39 cellular contexts compared by ENCODE assay signal in the genomic region with DNA sequence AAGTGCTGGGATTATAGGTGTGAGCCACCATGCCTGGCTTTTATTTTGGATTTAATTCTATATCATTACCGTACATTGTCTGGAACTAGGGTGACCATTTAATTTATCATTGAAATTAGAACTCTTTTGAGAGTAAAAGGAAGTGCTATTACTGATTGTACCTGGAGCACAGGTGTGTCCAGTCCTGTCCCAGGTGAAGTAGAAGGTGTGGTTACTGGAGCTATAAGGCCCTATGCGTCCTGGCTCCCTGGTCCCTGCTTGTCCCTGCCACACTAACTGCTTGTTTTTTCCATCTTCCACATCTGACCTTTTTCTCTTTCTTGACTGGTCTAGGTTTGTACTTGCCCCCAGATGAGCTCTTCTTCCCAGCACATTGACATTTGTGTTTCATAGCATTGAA.
"Had no signal": no experiment of that assay in that cellular context is flagged by ENCODE, and none has a peak within 500 bp of the region (broad histone marks: within the 10 kb centered on the region; RNA-seq: fewer than 3 reads in every experiment).

No MANE protein-coding gene starts in this region.

- H3K4me3 ChIP-seq: adrenal gland, ascending aorta, body of pancreas, breast epithelium, cardiac muscle cell had no signal

- H3K36me3 Mint-ChIP-seq: activated naive CD4-positive, alpha-beta T cell treated with anti-CD3 and anti-CD28 coated beads, Interleukin-2, amount 10 ng/mL, durations not matched to agents 7 days and 5 days; activated naive CD4-positive, alpha-beta T cell treated with anti-CD3 and anti-CD28 coated beads, Interleukin-2, amount 50 U/mL, for 24 hours; activated naive CD4-positive, alpha-beta T cell treated with anti-CD3 and anti-CD28 coated beads, Interleukin-2, amount 50 U/mL, for 72 hours; activated naive CD8-positive, alpha-beta T cell; activated naive CD8-positive, alpha-beta T cell treated with anti-CD3 and anti-CD28 coated beads for 36 hours; activated naive CD8-positive, alpha-beta T cell treated with anti-CD3 and anti-CD28 coated beads, Interleukin-2, amount 10 ng/mL, durations not matched to agents 7 days and 5 days; brain had no signal

- H3K9me3 ChIP-seq: adrenal gland, ascending aorta, body of pancreas, breast epithelium had no signal

- DNase-seq: activated effector memory CD4-positive, alpha-beta T cell treated with anti-CD3 and anti-CD28 coated beads, Interleukin-2, amount 50 U/mL, for 16 hours; activated effector memory CD4-positive, alpha-beta T cell treated with Interleukin-2 at 50 U/mL for 16 hours; activated gamma-delta T cell; activated gamma-delta T cell treated with Interleukin-2 at 50 U/mL for 16 hours; activated naive CD4-positive, alpha-beta T cell; activated naive CD4-positive, alpha-beta T cell treated with anti-CD3 and anti-CD28 coated beads for 36 hours; activated naive CD4-positive, alpha-beta T cell treated with anti-CD3 and anti-CD28 coated beads, Interleukin-2, amount 10 ng/mL, durations not matched to agents 7 days and 5 days; activated naive CD4-positive, alpha-beta T cell treated with anti-CD3 and anti-CD28 coated beads, Interleukin-2, amount 50 U/mL, for 16 hours; activated naive CD4-positive, alpha-beta T cell treated with Interleukin-2 at 50 U/mL for 16 hours; activated naive CD8-positive, alpha-beta T cell treated with anti-CD3 and anti-CD28 coated beads for 36 hours; activated naive CD8-positive, alpha-beta T cell treated with anti-CD3 and anti-CD28 coated beads, Interleukin-2, amount 10 ng/mL, durations not matched to agents 7 days and 5 days; activated naive CD8-positive, alpha-beta T cell treated with anti-CD3 and anti-CD28 coated beads, Interleukin-2, amount 50 U/mL, for 24 hours; activated T-cell treated with anti-CD3 and anti-CD28 coated beads for 4 hours; activated T-cell treated with anti-CD3 and anti-CD28 coated beads, Interleukin-2, amount 50 U/mL, for 1 hour; activated T-cell treated with anti-CD3 and anti-CD28 coated beads, Interleukin-2, amount 50 U/mL, for 24 hours; activated T-cell treated with anti-CD3 and anti-CD28 coated beads, Interleukin-2, amount 50 U/mL, for 4 hours; activated T-cell treated with anti-CD3 and anti-CD28 coated beads, Interleukin-2, amount 50 U/mL, for 48 hours; activated T-cell treated with anti-CD3 and anti-CD28 coated beads, Interleukin-2, amount 50 U/mL, for 72 hours; adrenal gland; amniotic stem cell; amygdala; anterior cingulate cortex; aorta; body of pancreas; brain microvascular endothelial cell; caudate nucleus; central memory CD4-positive, alpha-beta T cell; cerebellar nuclear complex had no signal

- H3K27me3 Mint-ChIP-seq: activated naive CD4-positive, alpha-beta T cell treated with anti-CD3 and anti-CD28 coated beads, Interleukin-2, amount 10 ng/mL, durations not matched to agents 7 days and 5 days; activated naive CD4-positive, alpha-beta T cell treated with anti-CD3 and anti-CD28 coated beads, Interleukin-2, amount 50 U/mL, for 24 hours; activated naive CD8-positive, alpha-beta T cell; activated naive CD8-positive, alpha-beta T cell treated with anti-CD3 and anti-CD28 coated beads for 36 hours; activated naive CD8-positive, alpha-beta T cell treated with anti-CD3 and anti-CD28 coated beads, Interleukin-2, amount 50 U/mL, for 24 hours; activated T-cell treated with anti-CD3 and anti-CD28 coated beads, Interleukin-2, amount 50 U/mL, for 24 hours; activated T-helper 17 cell treated with anti-CD3 and anti-CD28 coated beads, Interleukin-2, amount 50 U/mL, for 72 hours; brain; central memory CD8-positive, alpha-beta T cell had no signal

- H3K4me3 Mint-ChIP-seq: activated naive CD4-positive, alpha-beta T cell treated with anti-CD3 and anti-CD28 coated beads for 36 hours; activated naive CD4-positive, alpha-beta T cell treated with anti-CD3 and anti-CD28 coated beads, Interleukin-2, amount 10 ng/mL, durations not matched to agents 7 days and 5 days; activated naive CD4-positive, alpha-beta T cell treated with anti-CD3 and anti-CD28 coated beads, Interleukin-2, amount 50 U/mL, for 24 hours; activated naive CD8-positive, alpha-beta T cell; activated naive CD8-positive, alpha-beta T cell treated with anti-CD3 and anti-CD28 coated beads for 36 hours; activated naive CD8-positive, alpha-beta T cell treated with anti-CD3 and anti-CD28 coated beads, Interleukin-2, amount 10 ng/mL, durations not matched to agents 7 days and 5 days; activated naive CD8-positive, alpha-beta T cell treated with anti-CD3 and anti-CD28 coated beads, Interleukin-2, amount 50 U/mL, for 24 hours; activated T-cell treated with anti-CD3 and anti-CD28 coated beads, Interleukin-2, amount 50 U/mL, for 24 hours; activated T-cell treated with anti-CD3 and anti-CD28 coated beads, Interleukin-2, amount 50 U/mL, for 4 hours; activated T-cell treated with anti-CD3 and anti-CD28 coated beads, Interleukin-2, amount 50 U/mL, for 72 hours; activated T-helper 1 cell treated with anti-CD3 and anti-CD28 coated beads, Interleukin-12 subunit alpha, Interleukin-12 subunit beta, Interleukin-2, Interleukin-4 antibody, amounts not matched to agents 30 ng/mL and 10 ng/mL and 1 ng/mL, durations not matched to agents 14 hours and 24 hours and 36 hours; activated T-helper 17 cell treated with anti-CD3 and anti-CD28 coated beads, Interleukin-2, amount 50 U/mL, for 72 hours; brain; central memory CD8-positive, alpha-beta T cell had no signal

- H3K4me1 Mint-ChIP-seq: activated naive CD4-positive, alpha-beta T cell treated with anti-CD3 and anti-CD28 coated beads, Interleukin-2, amount 10 ng/mL, durations not matched to agents 7 days and 5 days; activated naive CD4-positive, alpha-beta T cell treated with anti-CD3 and anti-CD28 coated beads, Interleukin-2, amount 50 U/mL, for 24 hours; activated naive CD8-positive, alpha-beta T cell treated with anti-CD3 and anti-CD28 coated beads for 36 hours; activated naive CD8-positive, alpha-beta T cell treated with anti-CD3 and anti-CD28 coated beads, Interleukin-2, amount 10 ng/mL, durations not matched to agents 7 days and 5 days; activated naive CD8-positive, alpha-beta T cell treated with anti-CD3 and anti-CD28 coated beads, Interleukin-2, amount 50 U/mL, for 24 hours; activated T-helper 17 cell treated with anti-CD3 and anti-CD28 coated beads, Interleukin-2, amount 50 U/mL, for 72 hours; central memory CD8-positive, alpha-beta T cell had no signal

- H3K27ac Mint-ChIP-seq: activated naive CD4-positive, alpha-beta T cell treated with anti-CD3 and anti-CD28 coated beads for 36 hours; activated naive CD4-positive, alpha-beta T cell treated with anti-CD3 and anti-CD28 coated beads, Interleukin-2, amount 10 ng/mL, durations not matched to agents 7 days and 5 days; activated naive CD4-positive, alpha-beta T cell treated with anti-CD3 and anti-CD28 coated beads, Interleukin-2, amount 50 U/mL, for 24 hours; activated naive CD4-positive, alpha-beta T cell treated with anti-CD3 and anti-CD28 coated beads, Interleukin-2, amount 50 U/mL, for 72 hours; activated naive CD8-positive, alpha-beta T cell; activated naive CD8-positive, alpha-beta T cell treated with anti-CD3 and anti-CD28 coated beads for 36 hours; activated naive CD8-positive, alpha-beta T cell treated with anti-CD3 and anti-CD28 coated beads, Interleukin-2, amount 10 ng/mL, durations not matched to agents 7 days and 5 days; activated naive CD8-positive, alpha-beta T cell treated with anti-CD3 and anti-CD28 coated beads, Interleukin-2, amount 50 U/mL, for 24 hours; activated T-cell treated with anti-CD3 and anti-CD28 coated beads, Interleukin-2, amount 50 U/mL, for 24 hours; activated T-cell treated with anti-CD3 and anti-CD28 coated beads, Interleukin-2, amount 50 U/mL, for 72 hours; activated T-helper 1 cell treated with anti-CD3 and anti-CD28 coated beads, Interleukin-12 subunit alpha, Interleukin-12 subunit beta, Interleukin-2, Interleukin-4 antibody, amounts not matched to agents 30 ng/mL and 10 ng/mL and 1 ng/mL, durations not matched to agents 14 hours and 24 hours and 36 hours; activated T-helper 17 cell treated with anti-CD3 and anti-CD28 coated beads, Interleukin-2, amount 50 U/mL, for 72 hours; activated T-helper 2 cell treated with anti-CD3 and anti-CD28 coated beads, Interferon-gamma antibody, Interleukin-2, Interleukin-4, amounts not matched to agents 10 μg/mL and 5 μg/mL and 100 μg/mL, durations not matched to agents 14 hours and 24 hours and 36 hours; brain had no signal

- H3K9me3 Mint-ChIP-seq: activated naive CD4-positive, alpha-beta T cell treated with anti-CD3 and anti-CD28 coated beads for 36 hours; activated naive CD4-positive, alpha-beta T cell treated with anti-CD3 and anti-CD28 coated beads, Interleukin-2, amount 10 ng/mL, durations not matched to agents 7 days and 5 days; activated naive CD4-positive, alpha-beta T cell treated with anti-CD3 and anti-CD28 coated beads, Interleukin-2, amount 50 U/mL, for 24 hours; activated naive CD8-positive, alpha-beta T cell treated with anti-CD3 and anti-CD28 coated beads for 36 hours; activated naive CD8-positive, alpha-beta T cell treated with anti-CD3 and anti-CD28 coated beads, Interleukin-2, amount 10 ng/mL, durations not matched to agents 7 days and 5 days; activated naive CD8-positive, alpha-beta T cell treated with anti-CD3 and anti-CD28 coated beads, Interleukin-2, amount 50 U/mL, for 24 hours; activated T-cell treated with anti-CD3 and anti-CD28 coated beads, Interleukin-2, amount 50 U/mL, for 24 hours; activated T-cell treated with anti-CD3 and anti-CD28 coated beads, Interleukin-2, amount 50 U/mL, for 4 hours; activated T-cell treated with anti-CD3 and anti-CD28 coated beads, Interleukin-2, amount 50 U/mL, for 72 hours; activated T-helper 1 cell treated with anti-CD3 and anti-CD28 coated beads, Interleukin-12 subunit alpha, Interleukin-12 subunit beta, Interleukin-2, Interleukin-4 antibody, amounts not matched to agents 30 ng/mL and 10 ng/mL and 1 ng/mL, durations not matched to agents 14 hours and 24 hours and 36 hours; activated T-helper 17 cell treated with anti-CD3 and anti-CD28 coated beads, Interleukin-2, amount 50 U/mL, for 72 hours; activated T-helper 2 cell treated with anti-CD3 and anti-CD28 coated beads, Interferon-gamma antibody, Interleukin-2, Interleukin-4, amounts not matched to agents 10 μg/mL and 5 μg/mL and 100 μg/mL, durations not matched to agents 14 hours and 24 hours and 36 hours had no signal

- H3K36me3 ChIP-seq: adrenal gland, ascending aorta, brain microvascular endothelial cell, breast epithelium, cardiac muscle cell had no signal

- H3K4me1 ChIP-seq: ascending aorta, body of pancreas, breast epithelium had no signal

- ATAC-seq: activated naive CD4-positive, alpha-beta T cell treated with anti-CD3 and anti-CD28 coated beads, Interleukin-2, amount 50 U/mL, for 72 hours; activated naive CD8-positive, alpha-beta T cell treated with anti-CD3 and anti-CD28 coated beads, Interleukin-2, amount 50 U/mL, for 24 hours; activated T-cell treated with anti-CD3 and anti-CD28 coated beads, Interleukin-2, amount 50 U/mL, for 4 hours; activated T-cell treated with anti-CD3 and anti-CD28 coated beads, Interleukin-2, amount 50 U/mL, for 72 hours; activated T-helper 17 cell treated with anti-CD3 and anti-CD28 coated beads, Interleukin-2, amount 50 U/mL, for 72 hours; body of pancreas had no signal
